7 cellular contexts compared by ENCODE assay signal in genomic region chr1:107529511-107530149, GRCh38.
A peak's percentile ranks its signal among the peaks of the same experiment; 100 is the strongest.
DNase-seq lines count a peak whose midpoint lies in the region; ATAC-seq lines count a peak whose summit lies in the region.

No MANE protein-coding gene starts in this region.

- H3K4me3 Mint-ChIP-seq in stimulated activated memory B cell treated with anti-CD40 and anti-IgM and Interleukin-4, amounts not matched to agents 10 μg/mL and 1 μg/mL and 100 μg/mL, for 72 hours = no peak overlapping the region

- H3K36me3 ChIP-seq in adipocyte (ENCODE audit: control insufficient read depth, insufficient read depth, low read length, severe bottlenecking) (no peaks in the 10 kb centered on the region), iPS DF 6.9 (ENCODE audit: control insufficient read depth, insufficient read depth, low read length) (no peaks in the 10 kb centered on the region)

- H3K4me1 ChIP-seq in adipocyte (ENCODE audit: control insufficient read depth, insufficient read depth, low read length) (peaks cover 13% of the 10 kb centered on the region), iPS DF 6.9 (ENCODE audit: control insufficient read depth, insufficient read depth, low read length) (no peaks in the 10 kb centered on the region)

- H3K4me1 Mint-ChIP-seq in stimulated activated memory B cell treated with anti-CD40 and anti-IgM and Interleukin-4, amounts not matched to agents 10 μg/mL and 1 μg/mL and 100 μg/mL, for 72 hours = peaks cover 5% of the 10 kb centered on the region

- no peaks in the 10 kb centered on the region for H3K36me3 Mint-ChIP-seq in stimulated activated memory B cell treated with anti-CD40 and anti-IgM and Interleukin-4, amounts not matched to agents 10 μg/mL and 1 μg/mL and 100 μg/mL, for 72 hours

- H3K9me3 ChIP-seq in adipocyte (ENCODE audit: control insufficient read depth, low read length) (no peaks in the 10 kb centered on the region), iPS DF 6.9 (ENCODE audit: control insufficient read depth, insufficient read depth, low read length) (no peaks in the 10 kb centered on the region)

- H3K27me3 ChIP-seq in adipocyte (replicated peaks; ENCODE audit: control insufficient read depth, insufficient read depth, low read length) (no peaks in the 10 kb centered on the region), iPS DF 6.9 (ENCODE audit: control insufficient read depth, insufficient read depth, low read length) (no peaks in the 10 kb centered on the region)

- ATAC-seq in GM19438 (IDR thresholded peaks at IDR 0.05; ENCODE audit: low read depth, unreplicated experiment) = peak; percentile 98
- ATAC-seq in HG03196 (IDR thresholded peaks at IDR 0.05; ENCODE audit: unreplicated experiment) = peak; percentile 95
- peak; percentile 77 for ATAC-seq in stimulated activated memory B cell treated with anti-CD40 and anti-IgM and Interleukin-4, amounts not matched to agents 10 μg/mL and 1 μg/mL and 100 μg/mL, for 72 hours

- H3K4me3 ChIP-seq in adipocyte (ENCODE audit: low read length) (no peak overlapping the region), iPS DF 6.9 (ENCODE audit: low read length) (no peak overlapping the region)

- H3K9me3 Mint-ChIP-seq in stimulated activated memory B cell treated with anti-CD40 and anti-IgM and Interleukin-4, amounts not matched to agents 10 μg/mL and 1 μg/mL and 100 μg/mL, for 72 hours = no peaks in the 10 kb centered on the region

- H3K27ac ChIP-seq in iPS DF 6.9 (ENCODE audit: low read length) = no peak overlapping the region

- no peak overlapping the region for H3K9ac ChIP-seq in adipocyte (ENCODE audit: low read length)

- H3K27ac Mint-ChIP-seq in stimulated activated memory B cell treated with anti-CD40 and anti-IgM and Interleukin-4, amounts not matched to agents 10 μg/mL and 1 μg/mL and 100 μg/mL, for 72 hours = no peak overlapping the region

- no CpG with 5 or more reads among the region's 6 CpGs for WGBS in iPS DF 6.9 (ENCODE audit: insufficient coverage, insufficient read length)

- peak; percentile 21 for DNase-seq in ELF-1 (ENCODE audit: low read depth, low spot score)
- peak; percentile 76 for DNase-seq in NCI-H345 (lab: John Stamatoyannopoulos, UW)
- DNase-seq in adipocyte (ENCODE audit: low read depth) = peak; percentile 72
- peak; percentile 13 for DNase-seq in iPS DF 6.9 (ENCODE audit: low read depth, low spot score)

- H3K27me3 Mint-ChIP-seq in stimulated activated memory B cell treated with anti-CD40 and anti-IgM and Interleukin-4, amounts not matched to agents 10 μg/mL and 1 μg/mL and 100 μg/mL, for 72 hours = no peaks in the 10 kb centered on the region

Comparison
In these comparisons a context has a peak if more than half of its experiments do, and no peak if none do; other contexts are left out.
1. DNase-seq: peak in every context shown above with its lines; median percentile 76 in NCI-H345; 72 in adipocyte; 21 in ELF-1; 13 in iPS DF 6.9.